ENCODE assay signal across 28 cellular contexts in the genomic region with DNA sequence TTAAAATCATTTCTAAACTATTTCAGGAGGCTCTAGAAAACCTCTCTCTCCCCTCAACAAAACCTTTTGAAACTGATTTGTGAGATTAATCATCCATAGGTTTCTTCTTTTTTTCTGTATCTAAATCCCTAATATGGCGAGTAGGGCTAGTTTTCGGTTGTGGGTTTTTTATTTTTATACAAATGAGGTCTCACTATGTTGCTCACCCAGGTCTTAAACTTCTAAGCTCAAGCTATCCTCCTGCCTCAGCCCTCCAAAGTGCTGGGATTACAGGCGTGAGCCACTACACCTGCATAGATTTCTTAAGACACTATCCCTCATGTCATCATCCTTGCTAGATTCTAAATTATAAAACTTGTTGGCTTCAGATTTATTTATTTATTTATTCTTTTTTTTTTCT.
"Had no signal": no experiment of that assay in that cellular context is flagged by ENCODE, and none has a peak within 500 bp of the region (broad histone marks: within the 10 kb centered on the region; RNA-seq: fewer than 3 reads in every experiment).

No MANE protein-coding gene starts in this region.

- DNase-seq: occipital lobe; ovary; posterior cingulate gyrus; psoas muscle; right cardiac atrium; right lobe of liver; sigmoid colon; small intestine; stimulated activated CD4-positive, alpha-beta T cell treated with anti-CD3 and anti-CD28 coated beads, Interleukin-15, amount 100 ng/mL, for 24 hours; stimulated activated CD4-positive, alpha-beta T cell treated with anti-CD3 and anti-CD28 coated beads, Interleukin-2, amount 100 ng/mL, for 24 hours; stimulated activated CD4-positive, alpha-beta T cell treated with anti-CD3 and anti-CD28 coated beads, Interleukin-2, amount 100 ng/mL, for 48 hours; stimulated activated CD4-positive, alpha-beta T cell treated with anti-CD3 and anti-CD28 coated beads, Interleukin-4, amount 100 ng/mL, for 24 hours; stimulated activated naive B cell treated with anti-CD40 and anti-IgM and Interleukin-4, amounts not matched to agents 10 μg/mL and 1 μg/mL and 100 μg/mL, for 72 hours; stimulated activated naive CD4-positive, alpha-beta T cell treated with Interleukin-2 at 50 U/mL for 16 hours; stomach; thyroid gland; trophoblast cell; upper lobe of left lung had no signal

- H3K4me1 Mint-ChIP-seq: neural progenitor cell; stimulated activated effector memory CD8-positive, alpha-beta T cell treated with anti-CD3 and anti-CD28 coated beads, Interleukin-12 subunit alpha, Interleukin-12 subunit beta, amount 100 ng/mL, for 72 hours; stimulated activated naive B cell treated with anti-CD40 and anti-IgM and Interleukin-4, amounts not matched to agents 10 μg/mL and 1 μg/mL and 100 μg/mL, for 72 hours had no signal

- H3K27ac Mint-ChIP-seq: nephron; neural progenitor cell; progenitor cell of endocrine pancreas; stimulated activated effector memory CD8-positive, alpha-beta T cell treated with anti-CD3 and anti-CD28 coated beads, Interleukin-12 subunit alpha, Interleukin-12 subunit beta, amount 100 ng/mL, for 72 hours; stimulated activated naive B cell treated with anti-CD40 and anti-IgM and Interleukin-4, amounts not matched to agents 10 μg/mL and 1 μg/mL and 100 μg/mL, for 72 hours; stimulated activated naive CD8-positive, alpha-beta T cell treated with anti-CD3 and anti-CD28 coated beads, Interleukin-15, Interleukin-2, amounts not matched to agents 100 ng/mL and 50 ng/mL, for 24 hours had no signal

- H2AFZ ChIP-seq: neural progenitor cell, parathyroid adenoma had no signal

- H3K27ac ChIP-seq: neural progenitor cell, ovary, parathyroid adenoma, psoas muscle, right lobe of liver, sigmoid colon, stomach, thoracic aorta, thyroid gland, tibial nerve, upper lobe of left lung, vagina had no signal

- H3K4me2 ChIP-seq: neural progenitor cell had no signal

- H3K4me3 Mint-ChIP-seq: nephron; neural progenitor cell; stimulated activated effector memory CD8-positive, alpha-beta T cell treated with anti-CD3 and anti-CD28 coated beads, Interleukin-12 subunit alpha, Interleukin-12 subunit beta, amount 100 ng/mL, for 72 hours; stimulated activated naive B cell treated with anti-CD40 and anti-IgM and Interleukin-4, amounts not matched to agents 10 μg/mL and 1 μg/mL and 100 μg/mL, for 72 hours; stimulated activated naive CD8-positive, alpha-beta T cell treated with anti-CD3 and anti-CD28 coated beads, Interleukin-15, Interleukin-2, amounts not matched to agents 100 ng/mL and 50 ng/mL, for 24 hours had no signal

- H3K9ac ChIP-seq: neural progenitor cell, parathyroid adenoma had no signal

- H3K79me2 ChIP-seq: parathyroid adenoma had no signal

- H3K4me1 ChIP-seq: neural progenitor cell, parathyroid adenoma, psoas muscle, right lobe of liver, sigmoid colon, stomach, thyroid gland, tibial nerve, vagina had no signal

- H3K9me3 Mint-ChIP-seq: nephron; neural progenitor cell; stimulated activated effector memory CD8-positive, alpha-beta T cell treated with anti-CD3 and anti-CD28 coated beads, Interleukin-12 subunit alpha, Interleukin-12 subunit beta, amount 100 ng/mL, for 72 hours; stimulated activated naive B cell treated with anti-CD40 and anti-IgM and Interleukin-4, amounts not matched to agents 10 μg/mL and 1 μg/mL and 100 μg/mL, for 72 hours; stimulated activated naive CD8-positive, alpha-beta T cell treated with anti-CD3 and anti-CD28 coated beads, Interleukin-15, Interleukin-2, amounts not matched to agents 100 ng/mL and 50 ng/mL, for 24 hours had no signal

- H3K9me3 ChIP-seq: ovary, psoas muscle, right lobe of liver, sigmoid colon, stomach, thoracic aorta, thyroid gland, tibial nerve, upper lobe of left lung, vagina had no signal

- H3K4me3 ChIP-seq: neural progenitor cell, ovary, psoas muscle, right lobe of liver, sigmoid colon, stomach, thoracic aorta, thyroid gland, tibial nerve, upper lobe of left lung, vagina had no signal

- ATAC-seq: psoas muscle; right cardiac atrium; right lobe of liver; stimulated activated effector memory CD8-positive, alpha-beta T cell treated with anti-CD3 and anti-CD28 coated beads, Interleukin-12 subunit alpha, Interleukin-12 subunit beta, amount 100 ng/mL, for 72 hours; stimulated activated naive B cell treated with anti-CD40 and anti-IgM and Interleukin-4, amounts not matched to agents 10 μg/mL and 1 μg/mL and 100 μg/mL, for 72 hours had no signal

- H3K27me3 Mint-ChIP-seq: progenitor cell of endocrine pancreas; stimulated activated naive B cell treated with anti-CD40 and anti-IgM and Interleukin-4, amounts not matched to agents 10 μg/mL and 1 μg/mL and 100 μg/mL, for 72 hours; stimulated activated naive CD8-positive, alpha-beta T cell treated with anti-CD3 and anti-CD28 coated beads, Interleukin-15, Interleukin-2, amounts not matched to agents 100 ng/mL and 50 ng/mL, for 24 hours had no signal

- FAIRE-seq: small intestine, urothelium cell line had no signal

- H3K27me3 ChIP-seq: neural progenitor cell, ovary, right lobe of liver, sigmoid colon, stomach, thyroid gland, tibial nerve, upper lobe of left lung, vagina had no signal

- H3K36me3 ChIP-seq: ovary, right lobe of liver, vagina had no signal
